Comparison of ENCODE assay signal across 17 cellular contexts in the genomic region with DNA sequence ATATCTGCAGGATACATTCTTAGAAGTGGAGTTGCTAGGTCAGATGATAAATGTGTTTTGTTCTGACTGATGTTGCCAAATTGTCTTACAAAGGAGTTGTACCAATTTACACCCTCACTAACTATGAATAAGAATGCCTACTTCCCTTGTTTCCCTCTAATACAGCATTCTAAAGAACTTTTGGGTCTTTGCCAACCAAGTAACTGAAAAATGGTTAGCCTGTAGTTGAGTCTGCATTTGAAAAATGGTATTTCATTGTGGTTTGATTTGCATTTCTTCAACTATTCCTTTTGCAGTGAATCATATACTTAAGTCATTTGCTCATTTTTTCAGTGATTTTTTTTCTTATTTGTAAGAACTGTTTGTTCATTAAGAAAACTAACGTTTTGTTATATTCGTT. TPM values are rescaled to one million over a fixed set of nuclear protein-coding genes. Genes with fewer than 3 reads are reported as not detected.
DNase-seq lines count a peak whose midpoint lies in the region; ATAC-seq and TF ChIP-seq lines count a peak whose summit lies in the region.
"Had no signal": no experiment of that assay in that cellular context is flagged by ENCODE, and none has a peak within 500 bp of the region (broad histone marks: within the 10 kb centered on the region; RNA-seq: fewer than 3 reads in every experiment).

No MANE protein-coding gene starts in this region.

- no peak overlapping the region for H2AFZ ChIP-seq in GM23338
- H2AFZ ChIP-seq: hepatocyte had no signal

- H3K4me3 Mint-ChIP-seq in GM23338 (no peak overlapping the region), WTC11 (no peak overlapping the region)
- H3K4me3 Mint-ChIP-seq: activated CD4-positive, alpha-beta memory T cell treated with anti-CD3 and anti-CD28 coated beads for 36 hours had no signal

- POLR2A ChIA-PET in WTC11 (lab: Charles Lee) = no interaction called here

- no peaks in the 10 kb centered on the region for H3K79me2 ChIP-seq in GM23338 (replicated peaks; ENCODE audit: insufficient read depth)
- H3K79me2 ChIP-seq: hepatocyte had no signal

- peaks cover 30% of the 10 kb centered on the region for H3K4me1 ChIP-seq in GM23338 (ENCODE audit: insufficient read depth)
- H3K4me1 ChIP-seq: A549 had no signal

- H3K4me2 ChIP-seq in GM23338 = peak overlapping the region; percentile 24; the same call in 1 of the 2 replicates
- H3K4me2 ChIP-seq: A549, hepatocyte had no signal

- no peak for ATAC-seq in GM23338
- ATAC-seq in WTC11 = no peak
- ATAC-seq in HG03135 (IDR thresholded peaks at IDR 0.05; ENCODE audit: unreplicated experiment) = no peak
- ATAC-seq: A549 had no signal

- DNase-seq in A172 (ENCODE audit: low spot score) = peak; percentile 11
- DNase-seq in GM23338 (ENCODE audit: low spot score) = no peak
- DNase-seq in WTC11 (ENCODE audit: low spot score) = no peak
- DNase-seq in fibroblast of the aortic adventitia (ENCODE audit: low read depth) = peak; percentile 60
- DNase-seq in SK-N-DZ (ENCODE audit: low spot score) = no peak
- DNase-seq in D341Med (ENCODE audit: low spot score) = no peak
- no peak for DNase-seq in NOMO-1 treated with dmso at 0.1 percent for 144 hours (lab: John Stamatoyannopoulos, UW; ENCODE audit: unreplicated experiment)
- DNase-seq: activated CD4-positive, alpha-beta memory T cell treated with anti-CD3 and anti-CD28 coated beads for 36 hours; amygdala; cortex of kidney; NCI-H1436 treated with DMSO at 0.1 percent for 48 hours; small intestine had no signal

- TF ChIP-seq CTCF in GM23338 (conservative IDR thresholded peaks at IDR 0.05; ENCODE audit: low read depth in 2 of 2) (no peak), WTC11 (IDR thresholded peaks at IDR 0.05) (no peak), fibroblast of the aortic adventitia (IDR thresholded peaks at IDR 0.05; ENCODE audit: insufficient read depth, low read length) (no peak)

- no peaks in the 10 kb centered on the region for H3F3A ChIP-seq in GM23338 (replicated peaks; ENCODE audit: low read depth)

- H3K27ac Mint-ChIP-seq in GM23338 (no peak overlapping the region), WTC11 (0 out of 2 replicates have a peak overlapping the region, but pooled peaks have one; percentile 19)
- H3K27ac Mint-ChIP-seq: activated CD4-positive, alpha-beta memory T cell treated with anti-CD3 and anti-CD28 coated beads for 36 hours had no signal

- no peaks in the 10 kb centered on the region for H3K36me3 ChIP-seq in GM23338 (ENCODE audit: insufficient read depth)
- H3K36me3 ChIP-seq: tibial nerve had no signal

- H3K9me3 Mint-ChIP-seq in GM23338 (no peaks in the 10 kb centered on the region), WTC11 (no peaks in the 10 kb centered on the region)
- H3K9me3 Mint-ChIP-seq: activated CD4-positive, alpha-beta memory T cell treated with anti-CD3 and anti-CD28 coated beads for 36 hours had no signal

- peaks cover 7% of the 10 kb centered on the region; the same call in 1 of the 3 replicates for H3K36me3 Mint-ChIP-seq in GM23338 (ENCODE audit: low read depth)
- H3K36me3 Mint-ChIP-seq in WTC11 = no peaks in the 10 kb centered on the region
- H3K36me3 Mint-ChIP-seq: activated CD4-positive, alpha-beta memory T cell treated with anti-CD3 and anti-CD28 coated beads for 36 hours had no signal

- H3K4me3 ChIP-seq in GM23338 (no peak overlapping the region), fibroblast of the aortic adventitia (ENCODE audit: low read depth, low read length) (no peak overlapping the region)
- H3K4me3 ChIP-seq: A549, hepatocyte, tibial nerve had no signal

- no peak overlapping the region for H3K27ac ChIP-seq in GM23338 (ENCODE audit: low read depth)
- H3K27ac ChIP-seq: A549, hepatocyte, tibial nerve had no signal

- H3K4me1 Mint-ChIP-seq in GM23338 = peaks cover 37% of the 10 kb centered on the region
- H3K4me1 Mint-ChIP-seq in WTC11 = peaks cover 42% of the 10 kb centered on the region

- H3K27me3 ChIP-seq in GM23338 (ENCODE audit: insufficient read depth) = no peaks in the 10 kb centered on the region
- H3K27me3 ChIP-seq: hepatocyte, tibial nerve had no signal

- H3K27me3 Mint-ChIP-seq in GM23338 (ENCODE audit: insufficient read depth, low read depth, poor library complexity) (no peaks in the 10 kb centered on the region), WTC11 (ENCODE audit: low read depth) (no peaks in the 10 kb centered on the region)

- H3K9me2 ChIP-seq in GM23338 (ENCODE audit: insufficient read depth) = no peaks in the 10 kb centered on the region; the same call in 1 of the 2 replicates

- CTCF ChIA-PET in WTC11 (lab: Charles Lee) = no interaction called here

- no peaks in the 10 kb centered on the region for H4K20me1 ChIP-seq in GM23338 (replicated peaks; ENCODE audit: insufficient read depth)

TF ChIP-seq in GM23338, 12 proteins besides CTCF, POLR2A, EP300 and RAD21 (continues in another document):
- TF ChIP-seq, protein P1, sequence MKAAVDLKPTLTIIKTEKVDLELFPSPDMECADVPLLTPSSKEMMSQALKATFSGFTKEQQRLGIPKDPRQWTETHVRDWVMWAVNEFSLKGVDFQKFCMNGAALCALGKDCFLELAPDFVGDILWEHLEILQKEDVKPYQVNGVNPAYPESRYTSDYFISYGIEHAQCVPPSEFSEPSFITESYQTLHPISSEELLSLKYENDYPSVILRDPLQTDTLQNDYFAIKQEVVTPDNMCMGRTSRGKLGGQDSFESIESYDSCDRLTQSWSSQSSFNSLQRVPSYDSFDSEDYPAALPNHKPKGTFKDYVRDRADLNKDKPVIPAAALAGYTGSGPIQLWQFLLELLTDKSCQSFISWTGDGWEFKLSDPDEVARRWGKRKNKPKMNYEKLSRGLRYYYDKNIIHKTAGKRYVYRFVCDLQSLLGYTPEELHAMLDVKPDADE (IDR thresholded peaks at IDR 0.05) = no peak

TF ChIP-seq in WTC11, 78 proteins besides CTCF, POLR2A, EP300 and RAD21 (continues in another document):
- TF ChIP-seq SMAD3 (CRISPR knock-in tag; IDR thresholded peaks at IDR 0.05; ENCODE audit: borderline replicate concordance) (no peak), MYBL2 (CRISPR knock-in tag; IDR thresholded peaks at IDR 0.05) (no peak)
- TF ChIP-seq, protein P2, sequence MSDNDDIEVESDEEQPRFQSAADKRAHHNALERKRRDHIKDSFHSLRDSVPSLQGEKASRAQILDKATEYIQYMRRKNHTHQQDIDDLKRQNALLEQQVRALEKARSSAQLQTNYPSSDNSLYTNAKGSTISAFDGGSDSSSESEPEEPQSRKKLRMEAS (CRISPR knock-in tag; IDR thresholded peaks at IDR 0.05) = no peak
- TF ChIP-seq, protein P3, sequence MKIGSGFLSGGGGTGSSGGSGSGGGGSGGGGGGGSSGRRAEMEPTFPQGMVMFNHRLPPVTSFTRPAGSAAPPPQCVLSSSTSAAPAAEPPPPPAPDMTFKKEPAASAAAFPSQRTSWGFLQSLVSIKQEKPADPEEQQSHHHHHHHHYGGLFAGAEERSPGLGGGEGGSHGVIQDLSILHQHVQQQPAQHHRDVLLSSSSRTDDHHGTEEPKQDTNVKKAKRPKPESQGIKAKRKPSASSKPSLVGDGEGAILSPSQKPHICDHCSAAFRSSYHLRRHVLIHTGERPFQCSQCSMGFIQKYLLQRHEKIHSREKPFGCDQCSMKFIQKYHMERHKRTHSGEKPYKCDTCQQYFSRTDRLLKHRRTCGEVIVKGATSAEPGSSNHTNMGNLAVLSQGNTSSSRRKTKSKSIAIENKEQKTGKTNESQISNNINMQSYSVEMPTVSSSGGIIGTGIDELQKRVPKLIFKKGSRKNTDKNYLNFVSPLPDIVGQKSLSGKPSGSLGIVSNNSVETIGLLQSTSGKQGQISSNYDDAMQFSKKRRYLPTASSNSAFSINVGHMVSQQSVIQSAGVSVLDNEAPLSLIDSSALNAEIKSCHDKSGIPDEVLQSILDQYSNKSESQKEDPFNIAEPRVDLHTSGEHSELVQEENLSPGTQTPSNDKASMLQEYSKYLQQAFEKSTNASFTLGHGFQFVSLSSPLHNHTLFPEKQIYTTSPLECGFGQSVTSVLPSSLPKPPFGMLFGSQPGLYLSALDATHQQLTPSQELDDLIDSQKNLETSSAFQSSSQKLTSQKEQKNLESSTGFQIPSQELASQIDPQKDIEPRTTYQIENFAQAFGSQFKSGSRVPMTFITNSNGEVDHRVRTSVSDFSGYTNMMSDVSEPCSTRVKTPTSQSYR (CRISPR knock-in tag; IDR thresholded peaks at IDR 0.05) = no peak
- TF ChIP-seq, protein P4, sequence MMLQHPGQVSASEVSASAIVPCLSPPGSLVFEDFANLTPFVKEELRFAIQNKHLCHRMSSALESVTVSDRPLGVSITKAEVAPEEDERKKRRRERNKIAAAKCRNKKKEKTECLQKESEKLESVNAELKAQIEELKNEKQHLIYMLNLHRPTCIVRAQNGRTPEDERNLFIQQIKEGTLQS (CRISPR knock-in tag; conservative IDR thresholded peaks at IDR 0.05) = no peak

RNA-seq across cellular contexts. Expression of a gene that starts 48.4 kb away (rescaled TPM):
- total RNA-seq in A172 (2014; rRNA removed; shearing (Covaris generic)) = not detected in 2 replicates
- 1.9 and 2.2 TPM in 2 replicates for total RNA-seq in GM23338 (2014; rRNA removed; shearing (Covaris generic))
- 1.0 and 1.5 TPM in 2 replicates for polyA plus RNA-seq in GM23338 (2016; fragmentation: Nextera tagmentation; extraction: Ambion mirVana)
- 1.4 to 1.6 TPM (median 1.6 TPM) in 3 replicates for total RNA-seq in WTC11 (2021)
- total RNA-seq in fibroblast of the aortic adventitia (ENCODE audit: low replicate concordance) = 5.7 and 20.5 TPM in 2 replicates
- polyA plus RNA-seq in SK-N-DZ (2014; cell fraction: cytosol; rRNA removed) = 0.08 TPM in 1 of 2 replicates, not detected in the other
- polyA plus RNA-seq in SK-N-DZ (2014; cell fraction: nucleus; rRNA removed) = 0.24 and 0.39 TPM in 2 replicates
- total RNA-seq: activated CD4-positive, alpha-beta memory T cell treated with anti-CD3 and anti-CD28 coated beads for 36 hours; mononuclear cell had no signal

Comparison
In these comparisons a context has a peak if more than half of its experiments do, and no peak if none do; other contexts are left out.
1. DNase-seq: peak in A172 (single experiment) and fibroblast of the aortic adventitia (single experiment); none in GM23338 (single experiment), WTC11 (single experiment), SK-N-DZ (single experiment), D341Med (single experiment) and NOMO-1 treated with dmso at 0.1 percent for 144 hours (single experiment).